Comparison of ENCODE assay signal across 1 cellular context in genomic region chr12:64184216-64184615, GRCh38.
TF ChIP-seq lines count a peak whose summit lies in the region.

No MANE protein-coding gene starts in this region.

TF ChIP-seq in IMR-90, 13 proteins besides CTCF, POLR2A, EP300 and RAD21 (continued from another document):
- TF ChIP-seq BHLHE40 (IDR thresholded peaks at IDR 0.05; ENCODE audit: low read depth, low read length) (no peak), NFE2L2 (IDR thresholded peaks at IDR 0.05; ENCODE audit: low read depth, low read length) (no peak), CEBPB (IDR thresholded peaks at IDR 0.05; ENCODE audit: low read depth, low read length) (no peak), FOS (IDR thresholded peaks at IDR 0.05; ENCODE audit: low read depth, low read length) (no peak), MAFK (IDR thresholded peaks at IDR 0.05; ENCODE audit: low read depth, low read length) (no peak), MAZ (IDR thresholded peaks at IDR 0.05; ENCODE audit: borderline replicate concordance, low read depth, low read length) (no peak), ELK1 (IDR thresholded peaks at IDR 0.05; ENCODE audit: borderline replicate concordance, low read depth, low read length) (no peak), SMC3 (IDR thresholded peaks at IDR 0.05; ENCODE audit: low read depth, low read length) (no peak)
TF ChIP-seq in IMR-90: peak in this region for 0.
